In genomic region chr3:180680097-180680430, GRCh38 we compare ENCODE assay signal across 8 cellular contexts. TPM values are rescaled to one million over a fixed set of nuclear protein-coding genes. Genes with fewer than 3 reads are reported as not detected.
A peak's percentile ranks its signal among the peaks of the same experiment; 100 is the strongest.
DNase-seq lines count a peak whose midpoint lies in the region; ATAC-seq, FAIRE-seq and TF ChIP-seq lines count a peak whose summit lies in the region.

No MANE protein-coding gene starts in this region.

- H3K4me1 ChIP-seq in CD8-positive, alpha-beta memory T cell (ENCODE audit: insufficient read depth, low read length), result peaks cover 8% of the 10 kb centered on the region
- H3K4me1 ChIP-seq in ascending aorta (peaks cover 0 to 7% of the 10 kb centered on the region in 2 donors), small intestine (ENCODE audit: control insufficient read depth in 2 of 2, insufficient read depth in 1 of 2, low read depth in 1 of 2, low read length in 1 of 2) (no peaks in the 10 kb centered on the region)

- H3K27me3 Mint-ChIP-seq in CD8-positive, alpha-beta memory T cell, result peaks cover 31 to 60% of the 10 kb centered on the region in 2 donors

- TF ChIP-seq CTCF in ascending aorta (IDR thresholded peaks at IDR 0.05), result peak in 2 of 3 experiments; percentile 19 to 20

- H3K27me3 ChIP-seq in CD8-positive, alpha-beta memory T cell (ENCODE audit: insufficient read depth, low read length, poor library complexity, severe bottlenecking), result peaks cover 11% of the 10 kb centered on the region
- no peaks in the 10 kb centered on the region for H3K27me3 ChIP-seq in ascending aorta
- H3K27me3 ChIP-seq in small intestine (ENCODE audit: control insufficient read depth in 2 of 2, insufficient read depth in 2 of 2, low read length in 2 of 2), result no peaks in the 10 kb centered on the region

- FAIRE-seq in small intestine (lab: Jason Lieb, UNC), result no peak

- H3K27ac ChIP-seq in CD8-positive, alpha-beta memory T cell (ENCODE audit: low read depth, low read length), result no peak overlapping the region
- no peak overlapping the region for H3K27ac ChIP-seq in ascending aorta
- no peak overlapping the region for H3K27ac ChIP-seq in small intestine (ENCODE audit: low read depth in 1 of 2, low read length in 1 of 2)

- H3K9me3 Mint-ChIP-seq in CD8-positive, alpha-beta memory T cell, result peaks cover 0 to 11% (median 9%) of the 10 kb centered on the region in 5 donors

- CTCF ChIA-PET in CD8-positive, alpha-beta memory T cell (lab: Charles Lee), result no interaction called here

- H3K4me1 Mint-ChIP-seq in CD8-positive, alpha-beta memory T cell, result peaks cover 18 to 24% (median 23%) of the 10 kb centered on the region in 3 donors

- H3K36me3 Mint-ChIP-seq in CD8-positive, alpha-beta memory T cell, result peaks cover 0 to 3% (median 1%) of the 10 kb centered on the region in 3 donors

- peak overlapping the region; percentile 48 for H3K4me3 ChIP-seq in CD8-positive, alpha-beta memory T cell (ENCODE audit: low read length)
- peak overlapping the region; percentile 53 to 65 for H3K4me3 ChIP-seq in ascending aorta
- H3K4me3 ChIP-seq in iPS-18c (ENCODE audit: insufficient read depth, low read depth, low read length), result peak overlapping the region; percentile 96
- H3K4me3 ChIP-seq in small intestine (ENCODE audit: low read depth in 1 of 2, low read length in 2 of 2), result peak overlapping the region in 1 of 2 donors; percentile 56

- DNase-seq in CD8-positive, alpha-beta memory T cell, result peak in 2 of 5 donors; percentile 14 to 50
- peak; percentile 76 to 77 for DNase-seq in NCI-H524 (lab: John Stamatoyannopoulos, UW)
- DNase-seq in ascending aorta (ENCODE audit: low spot score in 2 of 2), result no peak
- peak; percentile 12 for DNase-seq in small intestine
- no peak for DNase-seq in DMS114 treated with DMSO at 0.1 percent for 48 hours (lab: John Stamatoyannopoulos, UW; ENCODE audit: unreplicated experiment)

- intact Hi-C loops in ascending aorta (cut with DNase I), result no loop called here

- H3K4me3 Mint-ChIP-seq in CD8-positive, alpha-beta memory T cell, result peak overlapping the region; percentile 81 to 93 (median 90)

- no peaks in the 10 kb centered on the region for H3K9me3 ChIP-seq in CD8-positive, alpha-beta memory T cell (ENCODE audit: low read length)
- H3K9me3 ChIP-seq in ascending aorta (no peaks in the 10 kb centered on the region), iPS-18c (ENCODE audit: control insufficient read depth, insufficient read depth, low read length) (no peaks in the 10 kb centered on the region), small intestine (ENCODE audit: control insufficient read depth, low read depth) (no peaks in the 10 kb centered on the region)

- POLR2A ChIA-PET in CD8-positive, alpha-beta memory T cell (lab: Charles Lee), result no interaction called here

- peak overlapping the region in 4 of 8 donors; percentile 32 to 69 (median 52) for H3K27ac Mint-ChIP-seq in CD8-positive, alpha-beta memory T cell

- 1 to 4% (median 1%) methylated on average over 7 of the region's 7 CpGs for WGBS in small intestine, 3 donors

- ATAC-seq in GM19324 (IDR thresholded peaks at IDR 0.05; ENCODE audit: low FRiP score, unreplicated experiment) (peak; percentile 45), HG03280 (IDR thresholded peaks at IDR 0.05; ENCODE audit: unreplicated experiment) (peak; percentile 42)

- H3K36me3 ChIP-seq in CD8-positive, alpha-beta memory T cell (ENCODE audit: insufficient read depth, low read length), result no peaks in the 10 kb centered on the region
- no peaks in the 10 kb centered on the region for H3K36me3 ChIP-seq in ascending aorta
- no peaks in the 10 kb centered on the region for H3K36me3 ChIP-seq in small intestine (ENCODE audit: control insufficient read depth in 2 of 2, insufficient read depth in 2 of 2, low read length in 2 of 2)

RNA-seq across cellular contexts. Expression of gene CCDC39, which starts 0.8 kb away (rescaled TPM):
- not detected for total RNA-seq in CD8-positive, alpha-beta memory T cell
- polyA plus RNA-seq in CD8-positive, alpha-beta memory T cell, result not detected
- not detected for total RNA-seq in ascending aorta
- polyA plus RNA-seq in small intestine, result under 1 TPM in 1 of 3 donors, not detected in 2; 0.09 TPM

Comparison
In these comparisons a context has a peak if more than half of its experiments do, and no peak if none do; other contexts are left out.
1. DNase-seq: peak in NCI-H524 (2 of 2) and small intestine (single experiment); none in ascending aorta (0 of 2) and DMS114 treated with DMSO at 0.1 percent for 48 hours (single experiment).